In genomic region chr15:56523521-56523920, GRCh38 we compare ENCODE assay signal across 19 cellular contexts. TPM values are rescaled to one million over a fixed set of nuclear protein-coding genes. Genes with fewer than 3 reads are reported as not detected.
"Had no signal": no experiment of that assay in that cellular context is flagged by ENCODE, and none has a peak within 500 bp of the region (broad histone marks: within the 10 kb centered on the region; RNA-seq: fewer than 3 reads in every experiment).

No MANE protein-coding gene starts in this region.

- H3K27ac ChIP-seq: ascending aorta, pancreas, upper lobe of left lung had no signal

- H3K4me1 ChIP-seq: ascending aorta, upper lobe of left lung had no signal

- DNase-seq: activated CD8-positive, alpha-beta memory T cell treated with anti-CD3 and anti-CD28 coated beads, Interleukin-2, amount 50 U/mL, for 4 hours; activated T-cell treated with anti-CD3 and anti-CD28 coated beads, Interleukin-2, amount 50 U/mL, for 24 hours; cerebellar nuclear complex; cortex of kidney; endodermal cell; immature natural killer cell; pancreas; right cardiac atrium; stimulated activated CD4-positive, alpha-beta T cell treated with anti-CD3 and anti-CD28 coated beads, Interleukin-12 subunit alpha, Interleukin-12 subunit beta, amount 100 ng/mL, for 4 hours; stimulated activated CD4-positive, alpha-beta T cell treated with anti-CD3 and anti-CD28 coated beads, Interleukin-4, amount 100 ng/mL, for 4 hours; stimulated activated naive CD8-positive, alpha-beta T cell treated with anti-CD3 and anti-CD28 coated beads, Interleukin-15, Interleukin-2, amounts not matched to agents 100 U/mL and 50 U/mL, for 24 hours; T-helper 9 cell; upper lobe of left lung had no signal

- H3K4me1 Mint-ChIP-seq: activated T-helper 17 cell treated with anti-CD3 and anti-CD28 coated beads, Interleukin-2, amount 50 U/mL, for 72 hours; endodermal cell; immature natural killer cell; memory B cell had no signal

- H3K9me3 Mint-ChIP-seq: activated T-helper 17 cell treated with anti-CD3 and anti-CD28 coated beads, Interleukin-2, amount 50 U/mL, for 72 hours had no signal

- ATAC-seq: activated naive CD4-positive, alpha-beta T cell treated with anti-CD3 and anti-CD28 coated beads, Interleukin-2, amount 50 U/mL, for 72 hours; activated T-helper 17 cell treated with anti-CD3 and anti-CD28 coated beads, Interleukin-2, amount 50 U/mL, for 72 hours; pancreas; right cardiac atrium; stimulated activated naive CD8-positive, alpha-beta T cell treated with anti-CD3 and anti-CD28 coated beads, Interleukin-15, Interleukin-2, amounts not matched to agents 100 U/mL and 50 U/mL, for 24 hours had no signal

- H3K4me3 Mint-ChIP-seq: activated T-cell treated with anti-CD3 and anti-CD28 coated beads, Interleukin-2, amount 50 U/mL, for 24 hours; activated T-helper 17 cell treated with anti-CD3 and anti-CD28 coated beads, Interleukin-2, amount 50 U/mL, for 72 hours; endodermal cell; immature natural killer cell; memory B cell; nephron had no signal

- H3K9me3 ChIP-seq: ascending aorta, pancreas had no signal

- H3K27me3 ChIP-seq: ascending aorta, pancreas, upper lobe of left lung had no signal

- H3K4me3 ChIP-seq: ascending aorta, pancreas, upper lobe of left lung had no signal

- H3K36me3 ChIP-seq: ascending aorta, pancreas, upper lobe of left lung had no signal

- H3K27ac Mint-ChIP-seq: activated naive CD4-positive, alpha-beta T cell treated with anti-CD3 and anti-CD28 coated beads, Interleukin-2, amount 50 U/mL, for 72 hours; activated T-cell treated with anti-CD3 and anti-CD28 coated beads, Interleukin-2, amount 50 U/mL, for 24 hours; activated T-helper 17 cell treated with anti-CD3 and anti-CD28 coated beads, Interleukin-2, amount 50 U/mL, for 72 hours; endodermal cell; immature natural killer cell; memory B cell; nephron had no signal

RNA-seq across cellular contexts. Expression of gene MNS1, which starts 58.6 kb away (rescaled TPM):
- total RNA-seq: activated T-helper 17 cell treated with anti-CD3 and anti-CD28 coated beads, Interleukin-2, amount 50 U/mL, for 72 hours; T-helper 1 cell treated with Interleukin-12 subunit alpha and Interleukin-12 subunit beta and Interleukin-4 antibody, amounts not matched to agents 30 ng/mL and 1 ng/mL, for 36 hours had no signal
